Comparison of ENCODE assay signal across 8 cellular contexts in genomic region chr16:4315185-4316102, GRCh38. TPM values are rescaled to one million over a fixed set of nuclear protein-coding genes. Genes with fewer than 3 reads are reported as not detected.
A peak's percentile ranks its signal among the peaks of the same experiment; 100 is the strongest.
DNase-seq lines count a peak whose midpoint lies in the region; ATAC-seq, FAIRE-seq and TF ChIP-seq lines count a peak whose summit lies in the region.

GLIS2 (plus strand) TSS chr16:4316067; CDS start chr16:4332281, 16,214 bp downstream.

- H3K4me3 Mint-ChIP-seq in immature natural killer cell: peak within 1 kb of the TSS; percentile 82 to 96 (median 92)

- no peaks in the 10 kb centered on the region for H3K36me3 ChIP-seq in bronchial epithelial cell (ENCODE audit: control insufficient read depth, insufficient read depth, low read length)

- no peak for TF ChIP-seq CTCF in HFF-Myc (IDR thresholded peaks at IDR 0.05; ENCODE audit: low read depth, low read length, missing control alignments)
- TF ChIP-seq CTCF in bronchial epithelial cell (IDR thresholded peaks at IDR 0.05; ENCODE audit: insufficient read depth, low read length, severe bottlenecking): no peak

- H3K27me3 ChIP-seq in bronchial epithelial cell (ENCODE audit: control insufficient read depth, insufficient read depth, low read length): no peaks in the 10 kb centered on the region

- peaks cover 0 to 2% (median 0%) of the 10 kb centered on the region in 6 donors for H3K9me3 Mint-ChIP-seq in immature natural killer cell

- peak within 1 kb of the TSS in 20 of 21 experiments; percentile 13 to 87 (median 76) for H3K27ac ChIP-seq in skin epidermis

- peak within 1 kb of the TSS in 4 of 6 donors; percentile 19 to 77 (median 73) for H3K27ac Mint-ChIP-seq in immature natural killer cell

- no peaks in the 10 kb centered on the region for H3K36me3 Mint-ChIP-seq in immature natural killer cell

- peak within 1 kb of the TSS; percentile 78 for H3K4me3 ChIP-seq in HFF-Myc (replicated peaks; ENCODE audit: low read depth, low read length)
- peak within 1 kb of the TSS; percentile 52 for H3K4me3 ChIP-seq in bronchial epithelial cell (ENCODE audit: low read depth, low read length)
- peak within 1 kb of the TSS; percentile 41 to 63 (median 60) for H3K4me3 ChIP-seq in skin epidermis

- no peak for ATAC-seq in HG02759 (IDR thresholded peaks at IDR 0.05; ENCODE audit: unreplicated experiment)
- no peak for ATAC-seq in HG03439 (IDR thresholded peaks at IDR 0.05; ENCODE audit: unreplicated experiment)

- FAIRE-seq in bronchial epithelial cell (lab: Jason Lieb, UNC): no peak

- peaks cover 8 to 10% (median 9%) of the 10 kb centered on the region in 3 donors for H3K27me3 Mint-ChIP-seq in immature natural killer cell (ENCODE audit: low read depth in 3 of 3)

- DNase-seq in CD1c-positive myeloid dendritic cell (ENCODE audit: extremely low spot score) (peak; percentile 60), HFF-Myc (ENCODE audit: extremely low read depth, low read depth) (no peak), RPMI7951 (ENCODE audit: low read depth) (peak; percentile 70), bronchial epithelial cell (ENCODE audit: low read depth) (no peak), immature natural killer cell (peak; percentile 28 to 30 (median 29))

- peaks cover 18 to 19% of the 10 kb centered on the region in 2 donors for H3K4me1 Mint-ChIP-seq in immature natural killer cell

RNA-seq across cellular contexts. Expression of gene GLIS2, which starts in this region (rescaled TPM):
- 0.24 and 0.49 TPM in 2 replicates for total RNA-seq in RPMI7951 (2014; rRNA removed; shearing (Covaris generic))
- 0.53 and 0.77 TPM in 2 replicates for total RNA-seq in bronchial epithelial cell
- not detected for polyA plus RNA-seq in immature natural killer cell

Comparison
In these comparisons a context has a peak if more than half of its experiments do, and no peak if none do; other contexts are left out.
1. Peak in DNase-seq in RPMI7951; RNA of the gene not detected or under 1 TPM.
2. Peak in DNase-seq in immature natural killer cell; RNA of the gene not detected or under 1 TPM.